8 cellular contexts compared by ENCODE assay signal in genomic region chr3:161559177-161559998, GRCh38.
DNase-seq lines count a peak whose midpoint lies in the region; ATAC-seq and TF ChIP-seq lines count a peak whose summit lies in the region.

No MANE protein-coding gene starts in this region.

- 22% methylated on average over 6 of the region's 6 CpGs for WGBS in right cardiac atrium

- ATAC-seq in right cardiac atrium (no peak), mucosa of descending colon (peak; percentile 39)

- no peaks in the 10 kb centered on the region for H3K27me3 ChIP-seq in cardiac muscle cell
- H3K27me3 ChIP-seq in right cardiac atrium (ENCODE audit: control insufficient read depth, insufficient read depth) = no peaks in the 10 kb centered on the region

- TF ChIP-seq CTCF in cardiac muscle cell (IDR thresholded peaks at IDR 0.05; ENCODE audit: low read depth, low read length) = peak; percentile 86
- TF ChIP-seq CTCF in coronary artery (IDR thresholded peaks at IDR 0.05) = peak; percentile 36
- peak; percentile 54 for TF ChIP-seq CTCF in mucosa of descending colon (IDR thresholded peaks at IDR 0.05)

- no peak overlapping the region for H3K4me3 ChIP-seq in cardiac muscle cell
- H3K4me3 ChIP-seq in right cardiac atrium (ENCODE audit: low read length) = no peak overlapping the region
- H3K4me3 ChIP-seq in coronary artery = no peak overlapping the region
- no peak overlapping the region for H3K4me3 ChIP-seq in mucosa of descending colon

- H3K36me3 ChIP-seq in cardiac muscle cell = no peaks in the 10 kb centered on the region
- H3K36me3 ChIP-seq in mucosa of descending colon (ENCODE audit: low read depth) = no peaks in the 10 kb centered on the region

- DNase-seq in cardiac muscle cell (ENCODE audit: low read depth in 1 of 2, low spot score in 1 of 2) (peak; percentile 52 to 73), right cardiac atrium (no peak), HuH-7 (ENCODE audit: low spot score) (peak; percentile 10), NOMO-1 (lab: John Stamatoyannopoulos, UW; ENCODE audit: unreplicated experiment in 2 of 2) (peak; percentile 37 to 59), coronary artery (ENCODE audit: low spot score) (no peak), mucosa of descending colon (peak in 1 of 3 donors; percentile 3), C1 segment of cervical spinal cord (lab: John Stamatoyannopoulos, UW) (no peak)
- no peak for DNase-seq in activated CD8-positive, alpha-beta memory T cell treated with anti-CD3 and anti-CD28 coated beads for 24 hours

- H3K4me1 ChIP-seq in cardiac muscle cell (ENCODE audit: low read depth) (peaks cover 34% of the 10 kb centered on the region), right cardiac atrium (ENCODE audit: control insufficient read depth, insufficient read depth, low read length) (no peaks in the 10 kb centered on the region), mucosa of descending colon (ENCODE audit: low read depth) (no peaks in the 10 kb centered on the region)

- H3K27ac ChIP-seq in cardiac muscle cell (no peak overlapping the region), right cardiac atrium (ENCODE audit: low read length) (no peak overlapping the region), coronary artery (no peak overlapping the region)

- no peaks in the 10 kb centered on the region for H3K9me3 ChIP-seq in cardiac muscle cell (ENCODE audit: low read depth)
- H3K9me3 ChIP-seq in right cardiac atrium (ENCODE audit: control insufficient read depth, low read length) = no peaks in the 10 kb centered on the region
- H3K9me3 ChIP-seq in mucosa of descending colon = no peaks in the 10 kb centered on the region

- intact Hi-C loops in right cardiac atrium (cut with DNase I) (no loop called here), mucosa of descending colon (cut with DNase I, micrococcal nuclease) (no loop called here)

Comparison
In these comparisons a context has a peak if more than half of its experiments do, and no peak if none do; other contexts are left out.
1. DNase-seq: peak in cardiac muscle cell (2 of 2), HuH-7 (single experiment) and NOMO-1 (2 of 2); none in right cardiac atrium (0 of 3), coronary artery (single experiment), C1 segment of cervical spinal cord (0 of 14) and activated CD8-positive, alpha-beta memory T cell treated with anti-CD3 and anti-CD28 coated beads for 24 hours (single experiment).
2. CTCF ChIP-seq: peak in every context shown above with its lines; median percentile 86 in cardiac muscle cell; 54 in mucosa of descending colon; 36 in coronary artery.